Comparison of ENCODE assay signal across 25 cellular contexts in the genomic region with DNA sequence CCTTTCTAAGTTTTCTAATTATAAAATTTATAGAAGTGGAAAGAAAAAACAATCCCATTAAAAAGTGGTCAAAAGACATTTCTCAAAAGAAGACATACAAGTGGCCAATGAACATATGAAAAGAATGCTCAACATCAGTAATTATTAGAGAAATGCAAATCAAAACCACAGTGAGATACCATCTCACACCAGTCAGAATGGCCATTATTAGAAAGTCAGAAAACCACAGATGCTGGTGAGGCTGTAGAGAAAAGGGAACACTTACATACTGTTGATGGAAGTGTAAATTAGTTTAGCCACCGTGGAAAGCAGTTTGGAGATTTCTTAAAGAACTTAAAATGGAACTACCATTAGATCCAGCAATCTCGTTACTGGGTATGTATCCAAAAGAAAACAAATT. TPM values are rescaled to one million over a fixed set of nuclear protein-coding genes. Genes with fewer than 3 reads are reported as not detected.
DNase-seq lines count a peak whose midpoint lies in the region; ATAC-seq, FAIRE-seq and TF ChIP-seq lines count a peak whose summit lies in the region.
"Had no signal": no experiment of that assay in that cellular context is flagged by ENCODE, and none has a peak within 500 bp of the region (broad histone marks: within the 10 kb centered on the region; RNA-seq: fewer than 3 reads in every experiment).

No MANE protein-coding gene starts in this region.

- H3K36me3 ChIP-seq in MM.1S (replicated peaks; ENCODE audit: insufficient read depth, low read length) (no peaks in the 10 kb centered on the region), GM12878 (ENCODE audit: control insufficient read depth in 2 of 2, insufficient read depth in 2 of 2, low read length in 1 of 2) (no peaks in the 10 kb centered on the region)
- H3K36me3 ChIP-seq: BLaER1 treated with 17β-estradiol and CSF1 and Interleukin-3, amounts not matched to agents 10 nM and 100 nM had no signal

- H3K4me3 Mint-ChIP-seq in glutamatergic neuron (ENCODE audit: unreplicated experiment), result no peak overlapping the region
- H3K4me3 Mint-ChIP-seq: B cell; CD4-positive, alpha-beta T cell; CD8-positive, alpha-beta T cell had no signal

- H3K27ac ChIP-seq in MM.1S (ENCODE audit: low read length), result no peak overlapping the region
- H3K27ac ChIP-seq in GM12878 (ENCODE audit: control insufficient read depth, insufficient read depth), result no peak overlapping the region
- H3K27ac ChIP-seq: 22Rv1; A549; BLaER1 treated with 17β-estradiol and CSF1 and Interleukin-3, amounts not matched to agents 10 nM and 100 nM; C4-2B had no signal

- H3K27me3 Mint-ChIP-seq in glutamatergic neuron (ENCODE audit: unreplicated experiment), result peaks cover 1% of the 10 kb centered on the region
- H3K27me3 Mint-ChIP-seq: CD4-positive, alpha-beta T cell had no signal

- H4K20me1 ChIP-seq in MM.1S (ENCODE audit: insufficient read depth, low read length) (no peaks in the 10 kb centered on the region), GM12878 (ENCODE audit: control insufficient read depth, insufficient read depth) (no peaks in the 10 kb centered on the region)
- H4K20me1 ChIP-seq: BLaER1 treated with 17β-estradiol and CSF1 and Interleukin-3, amounts not matched to agents 10 nM and 100 nM had no signal

- no peaks in the 10 kb centered on the region for H3K27me3 ChIP-seq in MM.1S (replicated peaks; ENCODE audit: insufficient read depth, low read length)
- H3K27me3 ChIP-seq in GM12878 (replicated peaks in 1 of 2; ENCODE audit: control insufficient read depth in 2 of 2, insufficient read depth in 2 of 2, low read length in 1 of 2), result no peaks in the 10 kb centered on the region; a peak in 1 of 4 replicates
- H3K27me3 ChIP-seq: BLaER1 treated with 17β-estradiol and CSF1 and Interleukin-3, amounts not matched to agents 10 nM and 100 nM had no signal

- no peak for TF ChIP-seq CTCF in GM12865 (IDR thresholded peaks at IDR 0.05; ENCODE audit: insufficient read depth, low read depth, low read length, missing control alignments)
- no peak for TF ChIP-seq CTCF in MM.1S (IDR thresholded peaks at IDR 0.05; ENCODE audit: low read length)
- TF ChIP-seq CTCF in GM12878 (IDR thresholded peaks at IDR 0.05 in 2 of 3, conservative IDR thresholded peaks at IDR 0.05 in 1 of 3; ENCODE audit: control insufficient read depth in 2 of 3, extremely low read depth in 1 of 3, insufficient read depth in 1 of 3, low read depth in 3 of 3, low read length in 3 of 3), result no peak
- TF ChIP-seq CTCF in glutamatergic neuron (IDR thresholded peaks at IDR 0.05; ENCODE audit: partially characterized antibody, unreplicated experiment), result no peak

- no peak for TF ChIP-seq RAD21 in GM12878 (IDR thresholded peaks at IDR 0.05; ENCODE audit: insufficient read depth, low read depth, low read length)

- no TSS peak for BruUV-seq in GM12878 (replicated peaks; lab: Mats Ljungman, UMichigan)

- no peak overlapping the region for H3K4me3 ChIP-seq in GM12865 (ENCODE audit: low read depth, low read length)
- H3K4me3 ChIP-seq in MM.1S (ENCODE audit: low read length), result no peak overlapping the region
- H3K4me3 ChIP-seq in GM12878, result no peak overlapping the region
- H3K4me3 ChIP-seq: A549; BLaER1 treated with 17β-estradiol and CSF1 and Interleukin-3, amounts not matched to agents 10 nM and 100 nM had no signal

- CTCF ChIA-PET in GM12878 (lab: Yijun Ruan, JAX), result no interaction called here

- no peak for TF ChIP-seq EP300 in GM12878 (IDR thresholded peaks at IDR 0.05; ENCODE audit: borderline replicate concordance in 1 of 2, control insufficient read depth in 1 of 2, low read depth in 2 of 2, low read length in 2 of 2)

- H3K9ac ChIP-seq in MM.1S (ENCODE audit: low read length) (no peak overlapping the region), GM12878 (ENCODE audit: control insufficient read depth, insufficient read depth, low read length) (no peak overlapping the region)
- H3K9ac ChIP-seq: BLaER1 treated with 17β-estradiol and CSF1 and Interleukin-3, amounts not matched to agents 10 nM and 100 nM had no signal

- H3K79me2 ChIP-seq in MM.1S (ENCODE audit: low read length) (no peaks in the 10 kb centered on the region), GM12878 (ENCODE audit: control insufficient read depth, insufficient read depth, low read length) (no peaks in the 10 kb centered on the region)

- SMC1A ChIA-PET in GM12878 (lab: Charles Lee; ENCODE audit: uncharacterized antibody, unreplicated experiment), result no interaction called here

- in situ Hi-C loops in GM12878 (cut with MboI), result no loop called here

- peak; percentile 62 for ATAC-seq in GM18867 (IDR thresholded peaks at IDR 0.05; ENCODE audit: unreplicated experiment)
- peak; percentile 57 for ATAC-seq in GM12878
- ATAC-seq: A549; CD8-positive, alpha-beta T cell had no signal

- no peak overlapping the region for H3K4me2 ChIP-seq in MM.1S (ENCODE audit: low read depth, low read length)
- no peak overlapping the region for H3K4me2 ChIP-seq in GM12878 (ENCODE audit: control insufficient read depth, insufficient read depth)
- H3K4me2 ChIP-seq: A549; BLaER1 treated with 17β-estradiol and CSF1 and Interleukin-3, amounts not matched to agents 10 nM and 100 nM had no signal

- no peak for FAIRE-seq in GM12878 (lab: Jason Lieb, UNC)
- FAIRE-seq: A549, D721Med, G401.6, GM12892, GM18507, GM19239 had no signal

- H3K9me3 ChIP-seq in MM.1S (replicated peaks; ENCODE audit: insufficient read depth, low read length) (no peaks in the 10 kb centered on the region), GM12878 (replicated peaks; ENCODE audit: control insufficient read depth, insufficient read depth, low read length) (no peaks in the 10 kb centered on the region)
- H3K9me3 ChIP-seq: A549, Caco-2 had no signal

- WGBS in GM12878 (ENCODE audit: insufficient coverage, insufficient replicate concordance, low lambda C conversion rate, missing lambda C conversion rate), result 0% methylated on average over 2 of the region's 2 CpGs

- no peaks in the 10 kb centered on the region for H3K9me3 Mint-ChIP-seq in glutamatergic neuron (ENCODE audit: unreplicated experiment)
- H3K9me3 Mint-ChIP-seq: CD4-positive, alpha-beta T cell; CD8-positive, alpha-beta T cell had no signal

- no peak for TF ChIP-seq POLR2A in GM12878 (IDR thresholded peaks at IDR 0.05; ENCODE audit: low read depth, low read length)

- no peaks in the 10 kb centered on the region for H3K4me1 ChIP-seq in MM.1S (ENCODE audit: low read length)
- H3K4me1 ChIP-seq in GM12878 (ENCODE audit: control insufficient read depth, insufficient read depth, low read length), result no peaks in the 10 kb centered on the region
- H3K4me1 ChIP-seq: A549; BLaER1 treated with 17β-estradiol and CSF1 and Interleukin-3, amounts not matched to agents 10 nM and 100 nM; Caco-2 had no signal

- no peak overlapping the region for H2AFZ ChIP-seq in MM.1S (ENCODE audit: low read length)
- no peak overlapping the region for H2AFZ ChIP-seq in GM12878 (ENCODE audit: control insufficient read depth, low read depth, low read length)

- H3K36me3 Mint-ChIP-seq in glutamatergic neuron (ENCODE audit: unreplicated experiment), result no peaks in the 10 kb centered on the region
- H3K36me3 Mint-ChIP-seq: CD8-positive, alpha-beta T cell had no signal

- H3K9me2 ChIP-seq in MM.1S (replicated peaks; ENCODE audit: insufficient read depth, low read length), result no peaks in the 10 kb centered on the region

- DNase-seq in GM12865 (ENCODE audit: low read depth) (peak; percentile 26), MM.1S (peak; percentile 32), GM12878 (ENCODE audit: low read depth, low spot score) (no peak), NCI-H1105 treated with DMSO at 0.1 percent for 48 hours (lab: John Stamatoyannopoulos, UW) (no peak), head of caudate nucleus (no peak), glutamatergic neuron (no peak)
- DNase-seq in activated CD4-positive, alpha-beta T cell treated with anti-CD3 and anti-CD28 coated beads, Interleukin-2, amount 50 U/mL, for 48 hours, result no peak
- DNase-seq: AML-193; Caco-2; Calu3; CD4-positive, alpha-beta T cell; CD8-positive, alpha-beta T cell; DMS79 treated with DMSO at 0.1 percent for 48 hours; GF-D8 had no signal

- intact Hi-C loops in GM12878 (cut with micrococcal nuclease; ENCODE audit: unreplicated experiment) (no loop called here), head of caudate nucleus (cut with DNase I) (no loop called here)

- no peaks in the 10 kb centered on the region for H3F3A ChIP-seq in MM.1S (ENCODE audit: insufficient read depth, low read length)

- RAD21 ChIA-PET in GM12878 (lab: Charles Lee; ENCODE audit: unreplicated experiment), result no interaction called here

- no peaks in the 10 kb centered on the region for H3K4me1 Mint-ChIP-seq in glutamatergic neuron (ENCODE audit: low read depth, unreplicated experiment)
- H3K4me1 Mint-ChIP-seq: B cell had no signal

- POLR2A ChIA-PET in GM12878 (lab: Charles Lee), result interaction anchor here (0.6 kb wide), 1 partner anchor 374 kb away, joined by 3 read pairs; no protein-coding TSS in a partner anchor

- H3K27ac Mint-ChIP-seq in glutamatergic neuron (ENCODE audit: unreplicated experiment), result no peak overlapping the region
- H3K27ac Mint-ChIP-seq: B cell; CD4-positive, alpha-beta T cell; CD8-positive, alpha-beta T cell had no signal

TF ChIP-seq in GM12878, 131 proteins besides CTCF, POLR2A, EP300 and RAD21 (continues in another document):
- no peak for TF ChIP-seq GABPA (IDR thresholded peaks at IDR 0.05; ENCODE audit: low read depth)
- no peak for TF ChIP-seq MEF2B (IDR thresholded peaks at IDR 0.05; ENCODE audit: partially characterized antibody, poor library complexity, severe bottlenecking)
- no peak for TF ChIP-seq ASH2L (IDR thresholded peaks at IDR 0.05; ENCODE audit: borderline replicate concordance, low read depth)
- no peak for TF ChIP-seq JUND (IDR thresholded peaks at IDR 0.05; ENCODE audit: low read depth, low read length)
- 0 out of 4 replicates have a peak, but pooled peaks of 1 of the 2 experiments have one; percentile 11 for TF ChIP-seq IKZF2 (IDR thresholded peaks at IDR 0.05)

RNA-seq across cellular contexts. Expression of a gene that starts 23.7 kb away (rescaled TPM):
- total RNA-seq in GM12878 (2013; cell fraction: nucleolus; rRNA removed), result 10.2 and 16.0 TPM in 2 replicates
- 11.2 and 11.3 TPM in 2 replicates for total RNA-seq in GM12878 (2014; rRNA removed)
- 6.2 and 7.7 TPM in 2 replicates for total RNA-seq in GM12878 (2014; rRNA removed; fragmentation: Illumina TruSeq; extraction: Trizol)
- total RNA-seq in GM12878 (2021), result 9.1 and 10.2 TPM in 2 replicates
- polyA plus RNA-seq in GM12878 (2011; ENCODE audit: low read depth), result 1.9 TPM
- 6.0 and 6.5 TPM in 2 replicates for polyA plus RNA-seq in GM12878 (2011; rRNA removed)
- polyA plus RNA-seq in GM12878 (2011; cell fraction: cytosol; rRNA removed), result 5.2 and 5.8 TPM in 2 replicates
- 3.5 and 3.6 TPM in 2 replicates for polyA plus RNA-seq in GM12878 (2011; cell fraction: nucleus; rRNA removed)
- polyA plus RNA-seq in GM12878 (2012), result 3.1 and 4.2 TPM in 2 replicates
- polyA plus RNA-seq in GM12878 (2014; fragmentation: Illumina TruSeq; extraction: Trizol), result 9.7 and 10.6 TPM in 2 replicates
- polyA plus RNA-seq in GM12878 (2014; fragmentation: Nextera tagmentation; extraction: Ambion mirVana), result 1 to 10 TPM; 3.0 TPM
- 7.7 and 9.8 TPM in 2 replicates for polyA plus RNA-seq in GM12878 (2014; rRNA removed)
- 1 to 10 TPM; 7.5 to 8.6 TPM for polyA plus RNA-seq in GM12878 (2016; fragmentation: Nextera tagmentation; extraction: Ambion mirVana)
- 6.6 and 7.5 TPM in 2 replicates for polyA minus RNA-seq in GM12878 (2011; rRNA and poly(A)+ RNA removed)
- polyA minus RNA-seq in GM12878 (2011; cell fraction: cytosol; rRNA and poly(A)+ RNA removed), result 1.7 and 1.8 TPM in 2 replicates
- polyA minus RNA-seq in GM12878 (2011; cell fraction: nucleus; rRNA and poly(A)+ RNA removed), result 5.0 and 7.0 TPM in 2 replicates
- total RNA-seq in glutamatergic neuron (ENCODE audit: unreplicated experiment), result 17.4 TPM

Comparison
In these comparisons a context has a peak if more than half of its experiments do, and no peak if none do; other contexts are left out.
1. DNase-seq: peak in GM12865 (single experiment) and MM.1S (single experiment); none in GM12878 (single experiment), NCI-H1105 treated with DMSO at 0.1 percent for 48 hours (single experiment), activated CD4-positive, alpha-beta T cell treated with anti-CD3 and anti-CD28 coated beads, Interleukin-2, amount 50 U/mL, for 48 hours (0 of 2), head of caudate nucleus (0 of 42) and glutamatergic neuron (single experiment).